Comparison of ENCODE assay signal across 11 cellular contexts in genomic region chr10:113957013-113957412, GRCh38.
DNase-seq lines count a peak whose midpoint lies in the region; ATAC-seq and TF ChIP-seq lines count a peak whose summit lies in the region.
"Had no signal": no experiment of that assay in that cellular context is flagged by ENCODE, and none has a peak within 500 bp of the region (broad histone marks: within the 10 kb centered on the region; RNA-seq: fewer than 3 reads in every experiment).

No MANE protein-coding gene starts in this region.

- H3K9me3 ChIP-seq in AG04450 (ENCODE audit: control insufficient read depth, insufficient read depth, low read length) (peaks cover 3% of the 10 kb centered on the region; the same call in 1 of the 2 replicates), esophagus (ENCODE audit: control insufficient read depth in 2 of 2, insufficient read depth in 1 of 2, low read depth in 1 of 2, low read length in 1 of 2) (no peaks in the 10 kb centered on the region)

- H3K9me3 Mint-ChIP-seq in progenitor cell of endocrine pancreas (ENCODE audit: low read depth): no peaks in the 10 kb centered on the region

- H3K36me3 ChIP-seq in esophagus (ENCODE audit: control insufficient read depth in 2 of 2, insufficient read depth in 2 of 2, low read length in 1 of 2): no peaks in the 10 kb centered on the region

- peak; percentile 80 for DNase-seq in AG04450 (ENCODE audit: low read depth, low spot score)
- DNase-seq in M059J (ENCODE audit: low read depth): peak; percentile 74
- DNase-seq in middle frontal gyrus (ENCODE audit: extremely low spot score, low spot score): peak; percentile 27
- DNase-seq in progenitor cell of endocrine pancreas (ENCODE audit: low spot score, unreplicated experiment): no peak
- no peak for DNase-seq in NAMALWA (ENCODE audit: low spot score)
- DNase-seq: activated CD4-positive, CD25-positive, alpha-beta regulatory T cell; activated naive CD4-positive, alpha-beta T cell treated with anti-CD3 and anti-CD28 coated beads for 36 hours; nephron progenitor cell had no signal

- H3K4me3 Mint-ChIP-seq in progenitor cell of endocrine pancreas (ENCODE audit: low read depth): no peak overlapping the region
- H3K4me3 Mint-ChIP-seq: activated naive CD4-positive, alpha-beta T cell treated with anti-CD3 and anti-CD28 coated beads for 36 hours; nephron progenitor cell had no signal

- no peaks in the 10 kb centered on the region for H3K36me3 Mint-ChIP-seq in progenitor cell of endocrine pancreas (ENCODE audit: insufficient read depth)

- peaks cover 32% of the 10 kb centered on the region for H3K4me1 Mint-ChIP-seq in progenitor cell of endocrine pancreas (ENCODE audit: low read depth)

- ATAC-seq in HG02970 (IDR thresholded peaks at IDR 0.05; ENCODE audit: low FRiP score, unreplicated experiment) (no peak), GM21447 (IDR thresholded peaks at IDR 0.05; ENCODE audit: unreplicated experiment) (no peak)

- WGBS in esophagus, 2 donors: 42 to 56% methylated on average over 5 of the region's 5 CpGs

- no peak overlapping the region for H3K27ac ChIP-seq in AG04450 (ENCODE audit: low read depth, low read length)
- peak overlapping the region; percentile 24 to 35 for H3K27ac ChIP-seq in esophagus (ENCODE audit: low read depth in 2 of 2, low read length in 1 of 2)

- no peak overlapping the region for H3K4me3 ChIP-seq in AG04450 (ENCODE audit: low read depth, low read length)
- no peak overlapping the region for H3K4me3 ChIP-seq in esophagus (ENCODE audit: low read depth in 1 of 2, low read length in 2 of 2)

- H3K27me3 ChIP-seq in AG04450 (ENCODE audit: control insufficient read depth, insufficient read depth, low read length): peaks cover 1% of the 10 kb centered on the region
- H3K27me3 ChIP-seq in esophagus (ENCODE audit: control insufficient read depth in 1 of 2, insufficient read depth in 2 of 2, low read length in 2 of 2): no peaks in the 10 kb centered on the region

- no peak overlapping the region for H3K27ac Mint-ChIP-seq in progenitor cell of endocrine pancreas
- H3K27ac Mint-ChIP-seq: activated naive CD4-positive, alpha-beta T cell treated with anti-CD3 and anti-CD28 coated beads for 36 hours; nephron progenitor cell had no signal

- POLR2A ChIA-PET in AG04450 (lab: Yijun Ruan, JAX): no interaction called here

- TF ChIP-seq CTCF in AG04450 (IDR thresholded peaks at IDR 0.05; ENCODE audit: low read depth, low read length) (no peak), progenitor cell of endocrine pancreas (IDR thresholded peaks at IDR 0.05; ENCODE audit: unreplicated experiment) (no peak)

- CTCF ChIA-PET in AG04450 (lab: Charles Lee): no interaction called here

- no peaks in the 10 kb centered on the region for H3K27me3 Mint-ChIP-seq in progenitor cell of endocrine pancreas

- peaks cover 4 to 28% of the 10 kb centered on the region in 2 donors for H3K4me1 ChIP-seq in esophagus (ENCODE audit: control insufficient read depth in 2 of 2, insufficient read depth in 2 of 2, low read length in 1 of 2)

Comparison
In these comparisons a context has a peak if more than half of its experiments do, and no peak if none do; other contexts are left out.
1. DNase-seq: peak in AG04450 (single experiment), M059J (single experiment) and middle frontal gyrus (single experiment); none in progenitor cell of endocrine pancreas (single experiment) and NAMALWA (single experiment).